ENCODE assay signal across 23 cellular contexts in genomic region chr18:3610818-3611217, GRCh38.
DNase-seq lines count a peak whose midpoint lies in the region; ATAC-seq, FAIRE-seq and TF ChIP-seq lines count a peak whose summit lies in the region.
"Had no signal": no experiment of that assay in that cellular context is flagged by ENCODE, and none has a peak within 500 bp of the region (broad histone marks: within the 10 kb centered on the region; RNA-seq: fewer than 3 reads in every experiment).

No MANE protein-coding gene starts in this region.

- H3K27me3 ChIP-seq in HUES48 (ENCODE audit: control insufficient read depth, insufficient read depth, low read length) (no peaks in the 10 kb centered on the region), GM12878 (replicated peaks in 1 of 2; ENCODE audit: control insufficient read depth in 2 of 2, insufficient read depth in 2 of 2, low read length in 1 of 2) (no peaks in the 10 kb centered on the region), mesendoderm (ENCODE audit: insufficient read depth, low read length, poor library complexity) (no peaks in the 10 kb centered on the region)
- H3K27me3 ChIP-seq: ascending aorta, right lobe of liver had no signal

- in situ Hi-C loops in GM12878 (cut with MboI), result no loop called here

- 45% methylated on average over 6 of the region's 6 CpGs for WGBS in GM12878 (ENCODE audit: insufficient coverage, insufficient replicate concordance, low lambda C conversion rate, missing lambda C conversion rate)
- no CpG with 5 or more reads among the region's 6 CpGs for WGBS in mesendoderm (ENCODE audit: extremely low coverage, insufficient coverage, low lambda C conversion rate)

- peaks cover 16% of the 10 kb centered on the region for H3K4me1 Mint-ChIP-seq in activated naive CD4-positive, alpha-beta T cell treated with anti-CD3 and anti-CD28 coated beads for 36 hours (ENCODE audit: low read depth)
- peaks cover 22% of the 10 kb centered on the region for H3K4me1 Mint-ChIP-seq in activated naive CD4-positive, alpha-beta T cell treated with anti-CD3 and anti-CD28 coated beads, Interleukin-2, amount 10 ng/mL, durations not matched to agents 7 days and 5 days

- DNase-seq in activated naive CD4-positive, alpha-beta T cell treated with anti-CD3 and anti-CD28 coated beads for 36 hours, result peak; percentile 41
- no peak for DNase-seq in activated naive CD4-positive, alpha-beta T cell treated with anti-CD3 and anti-CD28 coated beads, Interleukin-2, amount 10 ng/mL, durations not matched to agents 7 days and 5 days
- DNase-seq in GM12878 (ENCODE audit: low read depth, low spot score), result no peak
- no peak for DNase-seq in mesendoderm
- DNase-seq in Ammon's horn (ENCODE audit: low spot score), result no peak
- DNase-seq in GM10266 (ENCODE audit: extremely low spot score), result no peak
- DNase-seq in DMS114 treated with DMSO at 0.1 percent for 48 hours (lab: John Stamatoyannopoulos, UW; ENCODE audit: unreplicated experiment), result no peak
- DNase-seq: ACHN; activated CD8-positive, alpha-beta memory T cell treated with anti-CD3 and anti-CD28 coated beads, Interleukin-2, amount 50 U/mL, for 48 hours; CD4-positive, CD25-positive, alpha-beta regulatory T cell; cerebellar nuclear complex; DMS153; midbrain; NCI-H1417; NCI-H510A had no signal

- intact Hi-C loops in activated naive CD4-positive, alpha-beta T cell treated with anti-CD3 and anti-CD28 coated beads for 36 hours (cut with micrococcal nuclease), result no loop called here
- intact Hi-C loops in GM12878 (cut with micrococcal nuclease; ENCODE audit: unreplicated experiment), result no loop called here

- no peak overlapping the region for H2BK120ac ChIP-seq in mesendoderm (ENCODE audit: low read depth, low read length)

- H3K4me2 ChIP-seq in GM12878 (ENCODE audit: control insufficient read depth, insufficient read depth), result no peak overlapping the region
- H3K4me2 ChIP-seq in mesendoderm (ENCODE audit: low read length), result no peak overlapping the region

- SMC1A ChIA-PET in GM12878 (lab: Charles Lee; ENCODE audit: uncharacterized antibody, unreplicated experiment), result no interaction called here

- no peaks in the 10 kb centered on the region for H3K27me3 Mint-ChIP-seq in activated naive CD4-positive, alpha-beta T cell treated with anti-CD3 and anti-CD28 coated beads for 36 hours (ENCODE audit: low read depth)
- no peaks in the 10 kb centered on the region for H3K27me3 Mint-ChIP-seq in activated naive CD4-positive, alpha-beta T cell treated with anti-CD3 and anti-CD28 coated beads, Interleukin-2, amount 10 ng/mL, durations not matched to agents 7 days and 5 days
- H3K27me3 Mint-ChIP-seq: CD4-positive, CD25-positive, alpha-beta regulatory T cell; natural killer cell treated with Interleukin-12 subunit alpha and Interleukin-12 subunit beta and Interleukin-15 and Interleukin-18, amount 100 ng/mL, for 72 hours had no signal

- no peak for TF ChIP-seq POLR2A in GM12878 (IDR thresholded peaks at IDR 0.05; ENCODE audit: low read depth, low read length)

- TF ChIP-seq EP300 in GM12878 (IDR thresholded peaks at IDR 0.05; ENCODE audit: borderline replicate concordance in 1 of 2, control insufficient read depth in 1 of 2, low read depth in 2 of 2, low read length in 2 of 2), result no peak

- H3K27ac ChIP-seq in HUES48 (ENCODE audit: low read depth, low read length) (peak overlapping the region; percentile 53), GM12878 (ENCODE audit: control insufficient read depth, insufficient read depth) (no peak overlapping the region), mesendoderm (ENCODE audit: low read depth, low read length) (peak overlapping the region; percentile 69)
- H3K27ac ChIP-seq: ascending aorta, parathyroid adenoma, right lobe of liver had no signal

- no peak overlapping the region for H2AK5ac ChIP-seq in mesendoderm (ENCODE audit: low read length)

- H3K4me3 Mint-ChIP-seq in activated naive CD4-positive, alpha-beta T cell treated with anti-CD3 and anti-CD28 coated beads for 36 hours, result no peak overlapping the region
- H3K4me3 Mint-ChIP-seq in activated naive CD4-positive, alpha-beta T cell treated with anti-CD3 and anti-CD28 coated beads, Interleukin-2, amount 10 ng/mL, durations not matched to agents 7 days and 5 days, result no peak overlapping the region
- H3K4me3 Mint-ChIP-seq: CD4-positive, CD25-positive, alpha-beta regulatory T cell; natural killer cell treated with Interleukin-12 subunit alpha and Interleukin-12 subunit beta and Interleukin-15 and Interleukin-18, amount 100 ng/mL, for 72 hours; stimulated activated effector memory CD8-positive, alpha-beta T cell treated with anti-CD3 and anti-CD28 coated beads, Interleukin-12 subunit alpha, Interleukin-12 subunit beta, amount 100 ng/mL, for 72 hours had no signal

- RAD21 ChIA-PET in GM12878 (lab: Charles Lee; ENCODE audit: unreplicated experiment), result no interaction called here

- H3K56ac ChIP-seq in mesendoderm (ENCODE audit: low read length), result no peak overlapping the region

- TF ChIP-seq RAD21 in GM12878 (IDR thresholded peaks at IDR 0.05; ENCODE audit: insufficient read depth, low read depth, low read length), result no peak

- H3K4ac ChIP-seq in mesendoderm (ENCODE audit: low read depth, low read length), result no peak overlapping the region

- H3K36me3 ChIP-seq in HUES48 (ENCODE audit: control insufficient read depth, insufficient read depth, low read length) (peaks cover 19% of the 10 kb centered on the region), GM12878 (ENCODE audit: control insufficient read depth in 2 of 2, insufficient read depth in 2 of 2, low read length in 1 of 2) (no peaks in the 10 kb centered on the region; a peak in 1 of 4 replicates), mesendoderm (ENCODE audit: control insufficient read depth, insufficient read depth, low read length) (peaks cover 2% of the 10 kb centered on the region)
- H3K36me3 ChIP-seq: ascending aorta, right lobe of liver had no signal

- no peak overlapping the region for H2BK15ac ChIP-seq in mesendoderm (replicated peaks; ENCODE audit: low read depth)

- no peaks in the 10 kb centered on the region for H3K9me3 Mint-ChIP-seq in activated naive CD4-positive, alpha-beta T cell treated with anti-CD3 and anti-CD28 coated beads for 36 hours
- no peaks in the 10 kb centered on the region for H3K9me3 Mint-ChIP-seq in activated naive CD4-positive, alpha-beta T cell treated with anti-CD3 and anti-CD28 coated beads, Interleukin-2, amount 10 ng/mL, durations not matched to agents 7 days and 5 days
- H3K9me3 Mint-ChIP-seq: natural killer cell treated with Interleukin-12 subunit alpha and Interleukin-12 subunit beta and Interleukin-15 and Interleukin-18, amount 100 ng/mL, for 72 hours; stimulated activated effector memory CD8-positive, alpha-beta T cell treated with anti-CD3 and anti-CD28 coated beads, Interleukin-12 subunit alpha, Interleukin-12 subunit beta, amount 100 ng/mL, for 72 hours had no signal

- H3K79me2 ChIP-seq in GM12878 (ENCODE audit: control insufficient read depth, insufficient read depth, low read length) (no peaks in the 10 kb centered on the region), mesendoderm (ENCODE audit: control insufficient read depth, insufficient read depth, low read length) (peaks cover 19% of the 10 kb centered on the region)
- H3K79me2 ChIP-seq: parathyroid adenoma had no signal

- CTCF ChIA-PET in activated naive CD4-positive, alpha-beta T cell treated with anti-CD3 and anti-CD28 coated beads for 36 hours (lab: Charles Lee), result interaction anchor here (0.6 to 1.8 kb wide), 7 partner anchors 11 to 312 kb away, joined by 3 to 6 read pairs (median 4); no protein-coding TSS in a partner anchor
- CTCF ChIA-PET in activated naive CD4-positive, alpha-beta T cell treated with anti-CD3 and anti-CD28 coated beads, Interleukin-2, amount 10 ng/mL, durations not matched to agents 7 days and 5 days (lab: Charles Lee), result no interaction called here
- CTCF ChIA-PET in GM12878 (lab: Yijun Ruan, JAX), result interaction anchor here (0.7 to 1.6 kb wide), 3 partner anchors 16 to 90 kb away, joined by 3 to 7 read pairs (median 6); no protein-coding TSS in a partner anchor

- H3K36me3 Mint-ChIP-seq in activated naive CD4-positive, alpha-beta T cell treated with anti-CD3 and anti-CD28 coated beads for 36 hours (ENCODE audit: low read depth), result no peaks in the 10 kb centered on the region
- H3K36me3 Mint-ChIP-seq in activated naive CD4-positive, alpha-beta T cell treated with anti-CD3 and anti-CD28 coated beads, Interleukin-2, amount 10 ng/mL, durations not matched to agents 7 days and 5 days, result peaks cover 6% of the 10 kb centered on the region
- H3K36me3 Mint-ChIP-seq: CD4-positive, CD25-positive, alpha-beta regulatory T cell; natural killer cell treated with Interleukin-12 subunit alpha and Interleukin-12 subunit beta and Interleukin-15 and Interleukin-18, amount 100 ng/mL, for 72 hours; stimulated activated effector memory CD8-positive, alpha-beta T cell treated with anti-CD3 and anti-CD28 coated beads, Interleukin-12 subunit alpha, Interleukin-12 subunit beta, amount 100 ng/mL, for 72 hours had no signal

- TF ChIP-seq CTCF in GM12878 (IDR thresholded peaks at IDR 0.05 in 2 of 3, conservative IDR thresholded peaks at IDR 0.05 in 1 of 3; ENCODE audit: control insufficient read depth in 2 of 3, extremely low read depth in 1 of 3, insufficient read depth in 1 of 3, low read depth in 3 of 3, low read length in 3 of 3) (no peak), GM10266 (IDR thresholded peaks at IDR 0.05; ENCODE audit: control insufficient read depth, insufficient read depth, low read depth, missing control alignments) (no peak)

- no peak overlapping the region for H2BK5ac ChIP-seq in mesendoderm (ENCODE audit: low read length)

- H3K18ac ChIP-seq in mesendoderm (ENCODE audit: low read length), result no peak overlapping the region

- H4K20me1 ChIP-seq in GM12878 (ENCODE audit: control insufficient read depth, insufficient read depth), result no peaks in the 10 kb centered on the region

- H3K4me3 ChIP-seq in HUES48 (ENCODE audit: low read depth, low read length) (no peak overlapping the region), GM12878 (no peak overlapping the region), mesendoderm (ENCODE audit: low read length) (no peak overlapping the region)
- H3K4me3 ChIP-seq: ascending aorta, right lobe of liver had no signal

- no peak for ATAC-seq in GM12878
- ATAC-seq: left colon; natural killer cell treated with Interleukin-12 subunit alpha and Interleukin-12 subunit beta and Interleukin-15 and Interleukin-18, amount 100 ng/mL, for 72 hours; right lobe of liver; stimulated activated effector memory CD8-positive, alpha-beta T cell treated with anti-CD3 and anti-CD28 coated beads, Interleukin-12 subunit alpha, Interleukin-12 subunit beta, amount 100 ng/mL, for 72 hours had no signal

- no peak overlapping the region for H2AFZ ChIP-seq in GM12878 (ENCODE audit: control insufficient read depth, low read depth, low read length)
- H2AFZ ChIP-seq: parathyroid adenoma had no signal

- H3K9me3 ChIP-seq in HUES48 (ENCODE audit: control insufficient read depth, insufficient read depth, low read length), result no peaks in the 10 kb centered on the region
- H3K9me3 ChIP-seq in GM12878 (replicated peaks; ENCODE audit: control insufficient read depth, insufficient read depth, low read length), result no peaks in the 10 kb centered on the region
- H3K9me3 ChIP-seq: ascending aorta, right lobe of liver had no signal

- no TSS peak for BruUV-seq in GM12878 (replicated peaks; lab: Mats Ljungman, UMichigan)

- no peak overlapping the region for H4K8ac ChIP-seq in mesendoderm (ENCODE audit: low read depth, low read length)

- no peak overlapping the region for H3K23ac ChIP-seq in mesendoderm (ENCODE audit: low read length)

- peaks cover 2% of the 10 kb centered on the region for H3K79me1 ChIP-seq in mesendoderm (ENCODE audit: low read length)

- peaks cover 28% of the 10 kb centered on the region for H3K4me1 ChIP-seq in HUES48 (ENCODE audit: control insufficient read depth, insufficient read depth, low read length)
- no peaks in the 10 kb centered on the region for H3K4me1 ChIP-seq in GM12878 (ENCODE audit: control insufficient read depth, insufficient read depth, low read length)
- H3K4me1 ChIP-seq in mesendoderm (ENCODE audit: control insufficient read depth, low read depth, low read length), result peaks cover 15% of the 10 kb centered on the region
- H3K4me1 ChIP-seq: parathyroid adenoma, right lobe of liver had no signal

- H4K5ac ChIP-seq in mesendoderm (ENCODE audit: low read length), result no peak overlapping the region

- H3K27ac Mint-ChIP-seq in activated naive CD4-positive, alpha-beta T cell treated with anti-CD3 and anti-CD28 coated beads for 36 hours, result no peak overlapping the region
- H3K27ac Mint-ChIP-seq in activated naive CD4-positive, alpha-beta T cell treated with anti-CD3 and anti-CD28 coated beads, Interleukin-2, amount 10 ng/mL, durations not matched to agents 7 days and 5 days, result no peak overlapping the region
- H3K27ac Mint-ChIP-seq: stimulated activated effector memory CD8-positive, alpha-beta T cell treated with anti-CD3 and anti-CD28 coated beads, Interleukin-12 subunit alpha, Interleukin-12 subunit beta, amount 100 ng/mL, for 72 hours had no signal

- POLR2A ChIA-PET in GM12878 (lab: Charles Lee), result interaction anchor here (0.7 kb wide), 1 partner anchor 56 kb away, joined by 3 read pairs; no protein-coding TSS in a partner anchor

- H3K9ac ChIP-seq in HUES48 (ENCODE audit: low read depth, low read length) (no peak overlapping the region), GM12878 (ENCODE audit: control insufficient read depth, insufficient read depth, low read length) (no peak overlapping the region), mesendoderm (ENCODE audit: low read length) (no peak overlapping the region)
- H3K9ac ChIP-seq: parathyroid adenoma had no signal

- no peak for FAIRE-seq in GM12878 (lab: Jason Lieb, UNC)
- FAIRE-seq: RCC 7860 had no signal
